In the genomic region with DNA sequence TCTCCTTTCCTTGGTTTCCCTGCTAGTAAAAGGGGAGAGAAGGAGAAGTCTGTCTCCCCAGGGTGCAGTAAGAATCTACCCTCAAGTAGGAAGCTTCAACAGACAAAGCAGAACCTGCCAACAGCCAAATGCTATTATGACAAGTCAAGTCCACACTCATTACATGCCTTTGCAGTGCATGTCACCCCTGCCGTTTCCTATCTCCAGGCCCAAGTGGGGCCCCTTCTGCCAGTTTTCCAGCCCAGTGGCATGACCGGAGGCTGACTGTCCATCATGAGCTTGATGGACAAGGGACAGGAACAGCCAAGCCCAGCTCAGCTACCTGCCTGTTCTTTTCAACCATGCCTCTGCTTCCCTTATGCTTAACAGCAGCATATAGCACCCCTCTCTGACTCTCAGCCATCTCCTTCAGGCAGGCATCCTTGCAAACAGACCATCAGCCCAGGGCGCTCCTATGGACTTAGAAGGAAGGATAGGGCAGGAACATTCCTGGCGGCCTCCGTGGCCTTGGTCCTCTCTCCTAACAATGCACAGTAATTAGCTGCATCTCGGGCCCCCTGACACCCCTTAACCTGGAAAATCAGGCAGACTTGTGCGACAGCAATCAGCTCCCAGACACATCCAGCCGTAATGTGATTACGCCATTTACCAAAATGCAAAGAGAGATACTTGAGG, we compare ENCODE assay signal across 16 cellular contexts.
DNase-seq lines count a peak whose midpoint lies in the region; ATAC-seq and TF ChIP-seq lines count a peak whose summit lies in the region.
"Had no signal": no experiment of that assay in that cellular context is flagged by ENCODE, and none has a peak within 500 bp of the region (broad histone marks: within the 10 kb centered on the region; RNA-seq: fewer than 3 reads in every experiment).

No MANE protein-coding gene starts in this region.

- no peaks in the 10 kb centered on the region for H3K27me3 Mint-ChIP-seq in WTC11 (ENCODE audit: low read depth)
- no peaks in the 10 kb centered on the region for H3K27me3 Mint-ChIP-seq in neural crest cell (ENCODE audit: low read depth)
- H3K27me3 Mint-ChIP-seq: activated naive CD4-positive, alpha-beta T cell treated with anti-CD3 and anti-CD28 coated beads, Interleukin-2, amount 10 ng/mL, durations not matched to agents 7 days and 5 days had no signal

- H3K9me3 Mint-ChIP-seq in WTC11 (no peaks in the 10 kb centered on the region), neural crest cell (no peaks in the 10 kb centered on the region)
- H3K9me3 Mint-ChIP-seq: activated CD4-positive, alpha-beta memory T cell treated with anti-CD3 and anti-CD28 coated beads, Interleukin-2, amount 10 ng/mL, durations not matched to agents 7 days and 5 days; activated naive CD4-positive, alpha-beta T cell treated with anti-CD3 and anti-CD28 coated beads, Interleukin-2, amount 10 ng/mL, durations not matched to agents 7 days and 5 days had no signal

- H3K36me3 Mint-ChIP-seq in WTC11: no peaks in the 10 kb centered on the region
- no peaks in the 10 kb centered on the region for H3K36me3 Mint-ChIP-seq in neural crest cell (ENCODE audit: low read depth)
- H3K36me3 Mint-ChIP-seq: activated naive CD4-positive, alpha-beta T cell treated with anti-CD3 and anti-CD28 coated beads, Interleukin-2, amount 10 ng/mL, durations not matched to agents 7 days and 5 days had no signal

- peaks cover 19% of the 10 kb centered on the region for H3K4me1 Mint-ChIP-seq in WTC11
- H3K4me1 Mint-ChIP-seq in neural crest cell: peaks cover 25% of the 10 kb centered on the region

- H3K4me3 Mint-ChIP-seq in WTC11: no peak overlapping the region
- H3K4me3 Mint-ChIP-seq in neural crest cell: peak overlapping the region; percentile 43
- H3K4me3 Mint-ChIP-seq: activated CD4-positive, alpha-beta memory T cell treated with anti-CD3 and anti-CD28 coated beads, Interleukin-2, amount 10 ng/mL, durations not matched to agents 7 days and 5 days; activated naive CD4-positive, alpha-beta T cell treated with anti-CD3 and anti-CD28 coated beads, Interleukin-2, amount 10 ng/mL, durations not matched to agents 7 days and 5 days; naive thymus-derived CD4-positive, alpha-beta T cell had no signal

- H3K27ac Mint-ChIP-seq in WTC11: no peak overlapping the region
- peak overlapping the region; percentile 89 for H3K27ac Mint-ChIP-seq in neural crest cell (ENCODE audit: unreplicated experiment)
- H3K27ac Mint-ChIP-seq: activated CD4-positive, alpha-beta memory T cell treated with anti-CD3 and anti-CD28 coated beads, Interleukin-2, amount 10 ng/mL, durations not matched to agents 7 days and 5 days; activated naive CD4-positive, alpha-beta T cell treated with anti-CD3 and anti-CD28 coated beads, Interleukin-2, amount 10 ng/mL, durations not matched to agents 7 days and 5 days; naive thymus-derived CD4-positive, alpha-beta T cell had no signal

- DNase-seq in AG08395 (ENCODE audit: low spot score) (peak; percentile 19), WTC11 (ENCODE audit: low spot score) (no peak), left cardiac atrium (no peak), neural crest cell (ENCODE audit: low read depth, low spot score) (peak; percentile 10), dermis blood vessel endothelial cell (no peak), GM13976 (ENCODE audit: low spot score) (no peak)
- DNase-seq: activated CD4-positive, alpha-beta memory T cell treated with anti-CD3 and anti-CD28 coated beads, Interleukin-2, amount 10 ng/mL, durations not matched to agents 7 days and 5 days; activated naive CD4-positive, alpha-beta T cell treated with anti-CD3 and anti-CD28 coated beads, Interleukin-2, amount 10 ng/mL, durations not matched to agents 7 days and 5 days; activated T-cell treated with anti-CD3 and anti-CD28 coated beads, Interleukin-2, amount 50 U/mL, for 1 hour; DMS53; naive thymus-derived CD4-positive, alpha-beta T cell; NCI-H226; stimulated activated naive CD4-positive, alpha-beta T cell had no signal

- CTCF ChIA-PET in WTC11 (lab: Charles Lee): interaction anchor here (0.8 to 2.0 kb wide), 4 partner anchors 17 to 64 kb away, joined by 3 to 10 read pairs (median 4); no protein-coding TSS in a partner anchor

- ATAC-seq in WTC11 (peak; percentile 29), left cardiac atrium (peak; percentile 52 to 81), GM21619 (IDR thresholded peaks at IDR 0.05; ENCODE audit: unreplicated experiment) (no peak)
- ATAC-seq in activated CD4-positive, CD25-positive, alpha-beta regulatory T cell treated with anti-CD3 and anti-CD28 coated beads, Interleukin-2, amount 50 U/mL, for 24 hours: no peak
- ATAC-seq: HepG2; naive thymus-derived CD4-positive, alpha-beta T cell had no signal

- TF ChIP-seq CTCF in WTC11 (IDR thresholded peaks at IDR 0.05): no peak
- TF ChIP-seq CTCF in neural crest cell (conservative IDR thresholded peaks at IDR 0.05): no peak
- no peak for TF ChIP-seq CTCF in GM13976 (IDR thresholded peaks at IDR 0.05; ENCODE audit: borderline replicate concordance, control extremely low read depth, extremely low read depth, insufficient read depth, missing control alignments)

- in situ Hi-C loops in GM13976 (cut with MboI; ENCODE audit: low sequenced_read_pairs, unreplicated experiment): no loop called here

- POLR2A ChIA-PET in WTC11 (lab: Charles Lee): interaction anchor here (0.5 kb wide), 1 partner anchor 57 kb away, joined by 3 read pairs; no protein-coding TSS in a partner anchor

- intact Hi-C loops in left cardiac atrium (cut with DNase I): no loop called here

TF ChIP-seq in WTC11, 78 proteins besides CTCF, POLR2A, EP300 and RAD21 (continues in another document):
- TF ChIP-seq, protein P1, sequence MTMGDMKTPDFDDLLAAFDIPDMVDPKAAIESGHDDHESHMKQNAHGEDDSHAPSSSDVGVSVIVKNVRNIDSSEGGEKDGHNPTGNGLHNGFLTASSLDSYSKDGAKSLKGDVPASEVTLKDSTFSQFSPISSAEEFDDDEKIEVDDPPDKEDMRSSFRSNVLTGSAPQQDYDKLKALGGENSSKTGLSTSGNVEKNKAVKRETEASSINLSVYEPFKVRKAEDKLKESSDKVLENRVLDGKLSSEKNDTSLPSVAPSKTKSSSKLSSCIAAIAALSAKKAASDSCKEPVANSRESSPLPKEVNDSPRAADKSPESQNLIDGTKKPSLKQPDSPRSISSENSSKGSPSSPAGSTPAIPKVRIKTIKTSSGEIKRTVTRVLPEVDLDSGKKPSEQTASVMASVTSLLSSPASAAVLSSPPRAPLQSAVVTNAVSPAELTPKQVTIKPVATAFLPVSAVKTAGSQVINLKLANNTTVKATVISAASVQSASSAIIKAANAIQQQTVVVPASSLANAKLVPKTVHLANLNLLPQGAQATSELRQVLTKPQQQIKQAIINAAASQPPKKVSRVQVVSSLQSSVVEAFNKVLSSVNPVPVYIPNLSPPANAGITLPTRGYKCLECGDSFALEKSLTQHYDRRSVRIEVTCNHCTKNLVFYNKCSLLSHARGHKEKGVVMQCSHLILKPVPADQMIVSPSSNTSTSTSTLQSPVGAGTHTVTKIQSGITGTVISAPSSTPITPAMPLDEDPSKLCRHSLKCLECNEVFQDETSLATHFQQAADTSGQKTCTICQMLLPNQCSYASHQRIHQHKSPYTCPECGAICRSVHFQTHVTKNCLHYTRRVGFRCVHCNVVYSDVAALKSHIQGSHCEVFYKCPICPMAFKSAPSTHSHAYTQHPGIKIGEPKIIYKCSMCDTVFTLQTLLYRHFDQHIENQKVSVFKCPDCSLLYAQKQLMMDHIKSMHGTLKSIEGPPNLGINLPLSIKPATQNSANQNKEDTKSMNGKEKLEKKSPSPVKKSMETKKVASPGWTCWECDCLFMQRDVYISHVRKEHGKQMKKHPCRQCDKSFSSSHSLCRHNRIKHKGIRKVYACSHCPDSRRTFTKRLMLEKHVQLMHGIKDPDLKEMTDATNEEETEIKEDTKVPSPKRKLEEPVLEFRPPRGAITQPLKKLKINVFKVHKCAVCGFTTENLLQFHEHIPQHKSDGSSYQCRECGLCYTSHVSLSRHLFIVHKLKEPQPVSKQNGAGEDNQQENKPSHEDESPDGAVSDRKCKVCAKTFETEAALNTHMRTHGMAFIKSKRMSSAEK (CRISPR knock-in tag; IDR thresholded peaks at IDR 0.05; ENCODE audit: borderline replicate concordance): no peak
- TF ChIP-seq, protein P2, sequence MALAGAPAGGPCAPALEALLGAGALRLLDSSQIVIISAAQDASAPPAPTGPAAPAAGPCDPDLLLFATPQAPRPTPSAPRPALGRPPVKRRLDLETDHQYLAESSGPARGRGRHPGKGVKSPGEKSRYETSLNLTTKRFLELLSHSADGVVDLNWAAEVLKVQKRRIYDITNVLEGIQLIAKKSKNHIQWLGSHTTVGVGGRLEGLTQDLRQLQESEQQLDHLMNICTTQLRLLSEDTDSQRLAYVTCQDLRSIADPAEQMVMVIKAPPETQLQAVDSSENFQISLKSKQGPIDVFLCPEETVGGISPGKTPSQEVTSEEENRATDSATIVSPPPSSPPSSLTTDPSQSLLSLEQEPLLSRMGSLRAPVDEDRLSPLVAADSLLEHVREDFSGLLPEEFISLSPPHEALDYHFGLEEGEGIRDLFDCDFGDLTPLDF (CRISPR knock-in tag; IDR thresholded peaks at IDR 0.05): no peak
- TF ChIP-seq NR1H2 (CRISPR knock-in tag; IDR thresholded peaks at IDR 0.05): no peak
- no peak for TF ChIP-seq ZNF423 (CRISPR knock-in tag; IDR thresholded peaks at IDR 0.05)
- no peak for TF ChIP-seq MYBL2 (CRISPR knock-in tag; IDR thresholded peaks at IDR 0.05)
- TF ChIP-seq, protein P3, sequence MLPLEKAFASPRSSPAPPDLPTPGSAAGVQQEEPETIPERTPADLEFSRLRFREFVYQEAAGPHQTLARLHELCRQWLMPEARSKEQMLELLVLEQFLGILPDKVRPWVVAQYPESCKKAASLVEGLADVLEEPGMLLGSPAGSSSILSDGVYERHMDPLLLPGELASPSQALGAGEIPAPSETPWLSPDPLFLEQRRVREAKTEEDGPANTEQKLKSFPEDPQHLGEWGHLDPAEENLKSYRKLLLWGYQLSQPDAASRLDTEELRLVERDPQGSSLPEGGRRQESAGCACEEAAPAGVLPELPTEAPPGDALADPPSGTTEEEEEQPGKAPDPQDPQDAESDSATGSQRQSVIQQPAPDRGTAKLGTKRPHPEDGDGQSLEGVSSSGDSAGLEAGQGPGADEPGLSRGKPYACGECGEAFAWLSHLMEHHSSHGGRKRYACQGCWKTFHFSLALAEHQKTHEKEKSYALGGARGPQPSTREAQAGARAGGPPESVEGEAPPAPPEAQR (CRISPR knock-in tag; IDR thresholded peaks at IDR 0.05): no peak
- TF ChIP-seq, protein P4, sequence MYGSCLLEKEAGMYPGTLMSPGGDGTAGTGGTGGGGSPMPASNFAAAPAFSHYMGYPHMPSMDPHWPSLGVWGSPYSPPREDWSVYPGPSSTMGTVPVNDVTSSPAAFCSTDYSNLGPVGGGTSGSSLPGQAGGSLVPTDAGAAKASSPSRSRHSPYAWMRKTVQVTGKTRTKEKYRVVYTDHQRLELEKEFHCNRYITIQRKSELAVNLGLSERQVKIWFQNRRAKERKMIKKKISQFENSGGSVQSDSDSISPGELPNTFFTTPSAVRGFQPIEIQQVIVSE (CRISPR knock-in tag; IDR thresholded peaks at IDR 0.05; ENCODE audit: borderline replicate concordance): no peak

Comparison
In these comparisons a context has a peak if more than half of its experiments do, and no peak if none do; other contexts are left out.
1. DNase-seq: peak in AG08395 (single experiment) and neural crest cell (single experiment); none in WTC11 (single experiment), left cardiac atrium (single experiment), dermis blood vessel endothelial cell (single experiment) and GM13976 (single experiment).
2. ATAC-seq: peak in WTC11 (single experiment) and left cardiac atrium (2 of 2); none in activated CD4-positive, CD25-positive, alpha-beta regulatory T cell treated with anti-CD3 and anti-CD28 coated beads, Interleukin-2, amount 50 U/mL, for 24 hours (0 of 2) and GM21619 (single experiment).